ENCODE assay signal across 1 cellular context in genomic region chr6:127266892-127267741, GRCh38.
A peak's percentile ranks its signal among the peaks of the same experiment; 100 is the strongest.
TF ChIP-seq lines count a peak whose summit lies in the region.

No MANE protein-coding gene starts in this region.

TF ChIP-seq in HepG2, 621 proteins besides CTCF, POLR2A, EP300 and RAD21 (continued from another document and continues in another):
- TF ChIP-seq ZNF609 (CRISPR knock-in tag; IDR thresholded peaks at IDR 0.05; ENCODE audit: borderline replicate concordance): peak; percentile 62
- TF ChIP-seq ZNF451 (CRISPR knock-in tag; IDR thresholded peaks at IDR 0.05): peak; percentile 72; the same call in 1 of the 2 replicates
- TF ChIP-seq, protein P1, sequence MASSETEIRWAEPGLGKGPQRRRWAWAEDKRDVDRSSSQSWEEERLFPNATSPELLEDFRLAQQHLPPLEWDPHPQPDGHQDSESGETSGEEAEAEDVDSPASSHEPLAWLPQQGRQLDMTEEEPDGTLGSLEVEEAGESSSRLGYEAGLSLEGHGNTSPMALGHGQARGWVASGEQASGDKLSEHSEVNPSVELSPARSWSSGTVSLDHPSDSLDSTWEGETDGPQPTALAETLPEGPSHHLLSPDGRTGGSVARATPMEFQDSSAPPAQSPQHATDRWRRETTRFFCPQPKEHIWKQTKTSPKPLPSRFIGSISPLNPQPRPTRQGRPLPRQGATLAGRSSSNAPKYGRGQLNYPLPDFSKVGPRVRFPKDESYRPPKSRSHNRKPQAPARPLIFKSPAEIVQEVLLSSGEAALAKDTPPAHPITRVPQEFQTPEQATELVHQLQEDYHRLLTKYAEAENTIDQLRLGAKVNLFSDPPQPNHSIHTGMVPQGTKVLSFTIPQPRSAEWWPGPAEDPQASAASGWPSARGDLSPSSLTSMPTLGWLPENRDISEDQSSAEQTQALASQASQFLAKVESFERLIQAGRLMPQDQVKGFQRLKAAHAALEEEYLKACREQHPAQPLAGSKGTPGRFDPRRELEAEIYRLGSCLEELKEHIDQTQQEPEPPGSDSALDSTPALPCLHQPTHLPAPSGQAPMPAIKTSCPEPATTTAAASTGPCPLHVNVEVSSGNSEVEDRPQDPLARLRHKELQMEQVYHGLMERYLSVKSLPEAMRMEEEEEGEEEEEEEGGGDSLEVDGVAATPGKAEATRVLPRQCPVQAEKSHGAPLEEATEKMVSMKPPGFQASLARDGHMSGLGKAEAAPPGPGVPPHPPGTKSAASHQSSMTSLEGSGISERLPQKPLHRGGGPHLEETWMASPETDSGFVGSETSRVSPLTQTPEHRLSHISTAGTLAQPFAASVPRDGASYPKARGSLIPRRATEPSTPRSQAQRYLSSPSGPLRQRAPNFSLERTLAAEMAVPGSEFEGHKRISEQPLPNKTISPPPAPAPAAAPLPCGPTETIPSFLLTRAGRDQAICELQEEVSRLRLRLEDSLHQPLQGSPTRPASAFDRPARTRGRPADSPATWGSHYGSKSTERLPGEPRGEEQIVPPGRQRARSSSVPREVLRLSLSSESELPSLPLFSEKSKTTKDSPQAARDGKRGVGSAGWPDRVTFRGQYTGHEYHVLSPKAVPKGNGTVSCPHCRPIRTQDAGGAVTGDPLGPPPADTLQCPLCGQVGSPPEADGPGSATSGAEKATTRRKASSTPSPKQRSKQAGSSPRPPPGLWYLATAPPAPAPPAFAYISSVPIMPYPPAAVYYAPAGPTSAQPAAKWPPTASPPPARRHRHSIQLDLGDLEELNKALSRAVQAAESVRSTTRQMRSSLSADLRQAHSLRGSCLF (CRISPR knock-in tag; IDR thresholded peaks at IDR 0.05; ENCODE audit: borderline replicate concordance): peak; percentile 79
- TF ChIP-seq EEA1 (CRISPR knock-in tag; IDR thresholded peaks at IDR 0.05; ENCODE audit: borderline replicate concordance): peak; percentile 97; the same call in 1 of the 2 replicates
- TF ChIP-seq, protein P2, sequence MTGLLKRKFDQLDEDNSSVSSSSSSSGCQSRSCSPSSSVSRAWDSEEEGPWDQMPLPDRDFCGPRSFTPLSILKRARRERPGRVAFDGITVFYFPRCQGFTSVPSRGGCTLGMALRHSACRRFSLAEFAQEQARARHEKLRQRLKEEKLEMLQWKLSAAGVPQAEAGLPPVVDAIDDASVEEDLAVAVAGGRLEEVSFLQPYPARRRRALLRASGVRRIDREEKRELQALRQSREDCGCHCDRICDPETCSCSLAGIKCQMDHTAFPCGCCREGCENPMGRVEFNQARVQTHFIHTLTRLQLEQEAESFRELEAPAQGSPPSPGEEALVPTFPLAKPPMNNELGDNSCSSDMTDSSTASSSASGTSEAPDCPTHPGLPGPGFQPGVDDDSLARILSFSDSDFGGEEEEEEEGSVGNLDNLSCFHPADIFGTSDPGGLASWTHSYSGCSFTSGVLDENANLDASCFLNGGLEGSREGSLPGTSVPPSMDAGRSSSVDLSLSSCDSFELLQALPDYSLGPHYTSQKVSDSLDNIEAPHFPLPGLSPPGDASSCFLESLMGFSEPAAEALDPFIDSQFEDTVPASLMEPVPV (CRISPR knock-in tag; IDR thresholded peaks at IDR 0.05): 0 out of 2 replicates have a peak, but pooled peaks have one; percentile 55
- TF ChIP-seq, protein P3, sequence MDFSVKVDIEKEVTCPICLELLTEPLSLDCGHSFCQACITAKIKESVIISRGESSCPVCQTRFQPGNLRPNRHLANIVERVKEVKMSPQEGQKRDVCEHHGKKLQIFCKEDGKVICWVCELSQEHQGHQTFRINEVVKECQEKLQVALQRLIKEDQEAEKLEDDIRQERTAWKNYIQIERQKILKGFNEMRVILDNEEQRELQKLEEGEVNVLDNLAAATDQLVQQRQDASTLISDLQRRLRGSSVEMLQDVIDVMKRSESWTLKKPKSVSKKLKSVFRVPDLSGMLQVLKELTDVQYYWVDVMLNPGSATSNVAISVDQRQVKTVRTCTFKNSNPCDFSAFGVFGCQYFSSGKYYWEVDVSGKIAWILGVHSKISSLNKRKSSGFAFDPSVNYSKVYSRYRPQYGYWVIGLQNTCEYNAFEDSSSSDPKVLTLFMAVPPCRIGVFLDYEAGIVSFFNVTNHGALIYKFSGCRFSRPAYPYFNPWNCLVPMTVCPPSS (IDR thresholded peaks at IDR 0.05): no peak
- TF ChIP-seq RNF219 (CRISPR knock-in tag; IDR thresholded peaks at IDR 0.05): no peak
- TF ChIP-seq ZBTB39 (CRISPR knock-in tag; IDR thresholded peaks at IDR 0.05): peak; percentile 53; the same call in 1 of the 2 replicates
- TF ChIP-seq ZNF574 (CRISPR knock-in tag; IDR thresholded peaks at IDR 0.05): peak; percentile 62
- TF ChIP-seq XBP1 (CRISPR knock-in tag; IDR thresholded peaks at IDR 0.05): peak; percentile 60; the same call in 1 of the 2 replicates
- peak; percentile 57 for TF ChIP-seq ZNF598 (CRISPR knock-in tag; IDR thresholded peaks at IDR 0.05; ENCODE audit: borderline replicate concordance)
- TF ChIP-seq TIGD3 (CRISPR knock-in tag; IDR thresholded peaks at IDR 0.05; ENCODE audit: borderline replicate concordance): no peak
- peak; percentile 81 for TF ChIP-seq FOXC1 (CRISPR knock-in tag; IDR thresholded peaks at IDR 0.05; ENCODE audit: borderline replicate concordance)
- TF ChIP-seq SOX5 (CRISPR knock-in tag; IDR thresholded peaks at IDR 0.05; ENCODE audit: borderline replicate concordance): 0 out of 2 replicates have a peak, but pooled peaks have one; percentile 20
- TF ChIP-seq ZNF510 (CRISPR knock-in tag; IDR thresholded peaks at IDR 0.05; ENCODE audit: low read depth): no peak; the same call in 1 of the 2 replicates
- TF ChIP-seq, protein P4, sequence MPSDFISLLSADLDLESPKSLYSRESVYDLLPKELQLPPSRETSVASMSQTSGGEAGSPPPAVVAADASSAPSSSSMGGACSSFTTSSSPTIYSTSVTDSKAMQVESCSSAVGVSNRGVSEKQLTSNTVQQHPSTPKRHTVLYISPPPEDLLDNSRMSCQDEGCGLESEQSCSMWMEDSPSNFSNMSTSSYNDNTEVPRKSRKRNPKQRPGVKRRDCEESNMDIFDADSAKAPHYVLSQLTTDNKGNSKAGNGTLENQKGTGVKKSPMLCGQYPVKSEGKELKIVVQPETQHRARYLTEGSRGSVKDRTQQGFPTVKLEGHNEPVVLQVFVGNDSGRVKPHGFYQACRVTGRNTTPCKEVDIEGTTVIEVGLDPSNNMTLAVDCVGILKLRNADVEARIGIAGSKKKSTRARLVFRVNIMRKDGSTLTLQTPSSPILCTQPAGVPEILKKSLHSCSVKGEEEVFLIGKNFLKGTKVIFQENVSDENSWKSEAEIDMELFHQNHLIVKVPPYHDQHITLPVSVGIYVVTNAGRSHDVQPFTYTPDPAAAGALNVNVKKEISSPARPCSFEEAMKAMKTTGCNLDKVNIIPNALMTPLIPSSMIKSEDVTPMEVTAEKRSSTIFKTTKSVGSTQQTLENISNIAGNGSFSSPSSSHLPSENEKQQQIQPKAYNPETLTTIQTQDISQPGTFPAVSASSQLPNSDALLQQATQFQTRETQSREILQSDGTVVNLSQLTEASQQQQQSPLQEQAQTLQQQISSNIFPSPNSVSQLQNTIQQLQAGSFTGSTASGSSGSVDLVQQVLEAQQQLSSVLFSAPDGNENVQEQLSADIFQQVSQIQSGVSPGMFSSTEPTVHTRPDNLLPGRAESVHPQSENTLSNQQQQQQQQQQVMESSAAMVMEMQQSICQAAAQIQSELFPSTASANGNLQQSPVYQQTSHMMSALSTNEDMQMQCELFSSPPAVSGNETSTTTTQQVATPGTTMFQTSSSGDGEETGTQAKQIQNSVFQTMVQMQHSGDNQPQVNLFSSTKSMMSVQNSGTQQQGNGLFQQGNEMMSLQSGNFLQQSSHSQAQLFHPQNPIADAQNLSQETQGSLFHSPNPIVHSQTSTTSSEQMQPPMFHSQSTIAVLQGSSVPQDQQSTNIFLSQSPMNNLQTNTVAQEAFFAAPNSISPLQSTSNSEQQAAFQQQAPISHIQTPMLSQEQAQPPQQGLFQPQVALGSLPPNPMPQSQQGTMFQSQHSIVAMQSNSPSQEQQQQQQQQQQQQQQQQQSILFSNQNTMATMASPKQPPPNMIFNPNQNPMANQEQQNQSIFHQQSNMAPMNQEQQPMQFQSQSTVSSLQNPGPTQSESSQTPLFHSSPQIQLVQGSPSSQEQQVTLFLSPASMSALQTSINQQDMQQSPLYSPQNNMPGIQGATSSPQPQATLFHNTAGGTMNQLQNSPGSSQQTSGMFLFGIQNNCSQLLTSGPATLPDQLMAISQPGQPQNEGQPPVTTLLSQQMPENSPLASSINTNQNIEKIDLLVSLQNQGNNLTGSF (CRISPR knock-in tag; IDR thresholded peaks at IDR 0.05): no peak; the same call in 1 of the 2 replicates
- peak; percentile 86 for TF ChIP-seq HOXA3 (CRISPR knock-in tag; IDR thresholded peaks at IDR 0.05)
- no peak; the same call in 1 of the 2 replicates for TF ChIP-seq ZNF766 (CRISPR knock-in tag; IDR thresholded peaks at IDR 0.05; ENCODE audit: borderline replicate concordance)
- peak; percentile 94 for TF ChIP-seq SP5 (CRISPR knock-in tag; IDR thresholded peaks at IDR 0.05; ENCODE audit: borderline replicate concordance, low read depth)
